19 cellular contexts compared by ENCODE assay signal in genomic region chr18:68489018-68489792, GRCh38.
DNase-seq lines count a peak whose midpoint lies in the region; ATAC-seq and TF ChIP-seq lines count a peak whose summit lies in the region.
"Had no signal": no experiment of that assay in that cellular context is flagged by ENCODE, and none has a peak within 500 bp of the region (broad histone marks: within the 10 kb centered on the region; RNA-seq: fewer than 3 reads in every experiment).

No MANE protein-coding gene starts in this region.

- no peaks in the 10 kb centered on the region for H3K36me3 Mint-ChIP-seq in HFFc6 (ENCODE audit: low read depth)
- H3K36me3 Mint-ChIP-seq in T-helper 17 cell (ENCODE audit: low read depth): no peaks in the 10 kb centered on the region
- H3K36me3 Mint-ChIP-seq: stimulated activated effector memory CD8-positive, alpha-beta T cell treated with anti-CD3 and anti-CD28 coated beads, Interleukin-12 subunit alpha, Interleukin-12 subunit beta, amount 100 ng/mL, for 72 hours had no signal

- TF ChIP-seq CTCF in HFFc6 (IDR thresholded peaks at IDR 0.05): no peak
- TF ChIP-seq CTCF in sigmoid colon (IDR thresholded peaks at IDR 0.05): no peak
- TF ChIP-seq CTCF in Peyer's patch (IDR thresholded peaks at IDR 0.05): no peak

- H3K27me3 ChIP-seq in iPS-15b (ENCODE audit: control insufficient read depth, insufficient read depth, low read length): no peaks in the 10 kb centered on the region
- H3K27me3 ChIP-seq in sigmoid colon: no peaks in the 10 kb centered on the region
- H3K27me3 ChIP-seq in Peyer's patch: no peaks in the 10 kb centered on the region
- H3K27me3 ChIP-seq: BE2C, spleen, tibial nerve had no signal

- H3K9me3 ChIP-seq in T-helper 17 cell (ENCODE audit: control insufficient read depth, low read length, poor library complexity, severe bottlenecking): no peaks in the 10 kb centered on the region
- no peaks in the 10 kb centered on the region for H3K9me3 ChIP-seq in iPS-15b (ENCODE audit: control insufficient read depth, insufficient read depth, low read length)
- no peaks in the 10 kb centered on the region for H3K9me3 ChIP-seq in sigmoid colon
- H3K9me3 ChIP-seq in Peyer's patch: no peaks in the 10 kb centered on the region
- H3K9me3 ChIP-seq: BE2C, spleen, tibial nerve had no signal

- ATAC-seq in T-helper 17 cell (no peak), left ventricle myocardium superior (no peak)
- ATAC-seq: stimulated activated effector memory CD8-positive, alpha-beta T cell treated with anti-CD3 and anti-CD28 coated beads, Interleukin-12 subunit alpha, Interleukin-12 subunit beta, amount 100 ng/mL, for 72 hours had no signal

- intact Hi-C loops in left ventricle myocardium superior (cut with micrococcal nuclease) (no loop called here), sigmoid colon (cut with DNase I) (no loop called here)

- no peak for TF ChIP-seq POLR2A in sigmoid colon (IDR thresholded peaks at IDR 0.05)
- TF ChIP-seq POLR2A in Peyer's patch (IDR thresholded peaks at IDR 0.05): no peak

- WGBS in sigmoid colon, 2 donors: 27 to 36% methylated on average over 6 of the region's 6 CpGs

- peak overlapping the region; percentile 16 for H3K4me3 ChIP-seq in iPS-15b (ENCODE audit: low read depth, low read length)
- H3K4me3 ChIP-seq in sigmoid colon: no peak overlapping the region
- H3K4me3 ChIP-seq in Peyer's patch: no peak overlapping the region
- H3K4me3 ChIP-seq: spleen, tibial nerve had no signal

- H3K27me3 Mint-ChIP-seq in HFFc6 (ENCODE audit: insufficient read depth) (no peaks in the 10 kb centered on the region; the same call in 1 of the 2 replicates), T-helper 17 cell (no peaks in the 10 kb centered on the region)

- H3K27ac ChIP-seq in sigmoid colon: no peak overlapping the region
- no peak overlapping the region for H3K27ac ChIP-seq in Peyer's patch
- H3K27ac ChIP-seq: spleen, tibial nerve had no signal

- H3K4me1 ChIP-seq in iPS-15b (ENCODE audit: control insufficient read depth, insufficient read depth, low read length) (peaks cover 21% of the 10 kb centered on the region), sigmoid colon (peaks cover 0 to 3% (median 0%) of the 10 kb centered on the region in 4 donors), Peyer's patch (no peaks in the 10 kb centered on the region)
- H3K4me1 ChIP-seq: BE2C, spleen, tibial nerve had no signal

- no peaks in the 10 kb centered on the region for H3K9me3 Mint-ChIP-seq in HFFc6

- peak overlapping the region; percentile 0; the same call in 1 of the 2 replicates for H3K27ac Mint-ChIP-seq in HFFc6
- H3K27ac Mint-ChIP-seq in T-helper 17 cell: no peak overlapping the region
- H3K27ac Mint-ChIP-seq: stimulated activated effector memory CD8-positive, alpha-beta T cell treated with anti-CD3 and anti-CD28 coated beads, Interleukin-12 subunit alpha, Interleukin-12 subunit beta, amount 100 ng/mL, for 72 hours had no signal

- H3K4me3 Mint-ChIP-seq in HFFc6 (no peak overlapping the region), T-helper 17 cell (peak overlapping the region; percentile 55)
- H3K4me3 Mint-ChIP-seq: stimulated activated effector memory CD8-positive, alpha-beta T cell treated with anti-CD3 and anti-CD28 coated beads, Interleukin-12 subunit alpha, Interleukin-12 subunit beta, amount 100 ng/mL, for 72 hours had no signal

- TF ChIP-seq EP300 in sigmoid colon (IDR thresholded peaks at IDR 0.05): no peak

- peak overlapping the region; percentile 17 for H3K9ac ChIP-seq in iPS-15b (ENCODE audit: low read depth, low read length)

- H3K36me3 ChIP-seq in iPS-15b (ENCODE audit: control insufficient read depth, insufficient read depth, low read length): no peaks in the 10 kb centered on the region
- no peaks in the 10 kb centered on the region for H3K36me3 ChIP-seq in sigmoid colon
- no peaks in the 10 kb centered on the region for H3K36me3 ChIP-seq in Peyer's patch
- H3K36me3 ChIP-seq: BE2C, spleen, tibial nerve had no signal

- H3K4me1 Mint-ChIP-seq in HFFc6 (ENCODE audit: low read depth) (peaks cover 34% of the 10 kb centered on the region), T-helper 17 cell (peaks cover 3% of the 10 kb centered on the region)
- H3K4me1 Mint-ChIP-seq: stimulated activated effector memory CD8-positive, alpha-beta T cell treated with anti-CD3 and anti-CD28 coated beads, Interleukin-12 subunit alpha, Interleukin-12 subunit beta, amount 100 ng/mL, for 72 hours had no signal

- no peak for DNase-seq in HFFc6
- DNase-seq in T-helper 17 cell: no peak
- DNase-seq in retina: peak; percentile 31
- no peak for DNase-seq in left ventricle myocardium superior
- no peak for DNase-seq in sigmoid colon
- DNase-seq in Peyer's patch: no peak
- DNase-seq: activated CD4-positive, alpha-beta T cell treated with anti-CD3 and anti-CD28 coated beads for 1 hour; activated CD8-positive, alpha-beta memory T cell treated with anti-CD3 and anti-CD28 coated beads, Interleukin-2, amount 50 U/mL, for 48 hours; anterior cingulate cortex; BE2C; DMS 273 treated with DMSO at 0.1 percent for 48 hours; NCI-H1092 treated with DMSO at 0.1 percent for 48 hours; NK-92 treated with Interleukin-12 subunit alpha and Interleukin-12 subunit beta, amount 100 ng/mL, for 24 hours; SIG-M5; spleen; T1000 had no signal
